24 cellular contexts compared by ENCODE assay signal in the genomic region with DNA sequence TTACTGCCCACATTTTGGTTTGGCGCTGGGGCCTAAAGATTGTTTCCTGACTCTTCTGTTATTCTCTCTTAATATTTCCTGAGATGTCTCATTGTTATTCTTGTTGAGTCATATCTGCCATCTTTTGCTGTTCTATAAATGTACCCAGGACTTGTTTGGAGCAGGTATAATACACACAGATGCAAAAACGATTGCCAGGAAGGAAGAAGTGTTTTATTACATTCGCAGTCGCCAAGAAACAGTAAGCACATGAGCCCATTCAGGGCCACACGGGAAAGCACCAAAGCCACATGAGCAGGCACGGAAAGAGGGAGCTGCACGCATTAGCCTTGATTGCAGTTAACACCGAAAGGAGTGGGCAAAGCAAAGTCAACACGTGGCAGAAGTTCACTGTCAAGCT.
DNase-seq lines count a peak whose midpoint lies in the region; ATAC-seq, FAIRE-seq and TF ChIP-seq lines count a peak whose summit lies in the region.
"Had no signal": no experiment of that assay in that cellular context is flagged by ENCODE, and none has a peak within 500 bp of the region (broad histone marks: within the 10 kb centered on the region; RNA-seq: fewer than 3 reads in every experiment).

No MANE protein-coding gene starts in this region.

- H3K9ac ChIP-seq in OCI-LY3 (ENCODE audit: low read length), result peak overlapping the region; percentile 40
- H3K9ac ChIP-seq: GM23248, neural progenitor cell had no signal

- in situ Hi-C loops in GM13976 (cut with MboI; ENCODE audit: low sequenced_read_pairs, unreplicated experiment), result no loop called here

- no peaks in the 10 kb centered on the region for H3K4me1 Mint-ChIP-seq in endothelial cell (ENCODE audit: unreplicated experiment)
- H3K4me1 Mint-ChIP-seq: activated CD4-positive, alpha-beta T cell treated with anti-CD3 and anti-CD28 coated beads, Interleukin-2, amount 10 ng/mL, durations not matched to agents 24 days and 14 days; activated naive CD4-positive, alpha-beta T cell treated with anti-CD3 and anti-CD28 coated beads, Interleukin-2, amount 10 ng/mL, durations not matched to agents 7 days and 5 days; brain; mesothelial cell of epicardium; neural progenitor cell had no signal

- no peaks in the 10 kb centered on the region for H3K27me3 Mint-ChIP-seq in endothelial cell (ENCODE audit: unreplicated experiment)
- H3K27me3 Mint-ChIP-seq: activated CD4-positive, alpha-beta T cell treated with anti-CD3 and anti-CD28 coated beads, Interleukin-2, amount 10 ng/mL, durations not matched to agents 24 days and 14 days; activated naive CD4-positive, alpha-beta T cell treated with anti-CD3 and anti-CD28 coated beads, Interleukin-2, amount 10 ng/mL, durations not matched to agents 7 days and 5 days; brain had no signal

- H2AFZ ChIP-seq in OCI-LY3 (ENCODE audit: low read depth, low read length) (no peak overlapping the region), osteoblast (ENCODE audit: low read length) (no peak overlapping the region)
- H2AFZ ChIP-seq: GM23248, neural progenitor cell, PC-9 had no signal

- intact Hi-C loops in heart right ventricle (cut with DNase I), result loop anchor here in 1 of 10 donors (10.0 kb wide), 1 partner anchor 215 kb away; no protein-coding TSS in a partner anchor

- DNase-seq in GM13976 (ENCODE audit: low spot score) (peak; percentile 45), osteoblast (ENCODE audit: insufficient read length, low spot score, missing footprints) (peak; percentile 54), heart right ventricle (no peak), small intestine (no peak), endothelial cell (ENCODE audit: low spot score) (no peak)
- DNase-seq: activated CD4-positive, alpha-beta T cell treated with anti-CD3 and anti-CD28 coated beads, Interleukin-2, amount 10 ng/mL, durations not matched to agents 24 days and 14 days; activated naive CD4-positive, alpha-beta T cell treated with anti-CD3 and anti-CD28 coated beads, Interleukin-2, amount 10 ng/mL, durations not matched to agents 7 days and 5 days; Calu3; GDM1; GM23248; hippocampal formation; NCI-H1092; NCI-H2107; NCI-H526 treated with DMSO at 0.1 percent for 48 hours; PC-9; T-helper 9 cell; testis had no signal

- H3K27ac Mint-ChIP-seq in endothelial cell (ENCODE audit: unreplicated experiment), result no peak overlapping the region
- H3K27ac Mint-ChIP-seq: activated CD4-positive, alpha-beta T cell treated with anti-CD3 and anti-CD28 coated beads, Interleukin-2, amount 10 ng/mL, durations not matched to agents 24 days and 14 days; activated naive CD4-positive, alpha-beta T cell treated with anti-CD3 and anti-CD28 coated beads, Interleukin-2, amount 10 ng/mL, durations not matched to agents 7 days and 5 days; brain; mesothelial cell of epicardium; neural progenitor cell had no signal

- no peaks in the 10 kb centered on the region for H3K36me3 Mint-ChIP-seq in endothelial cell (ENCODE audit: low read depth, unreplicated experiment)
- H3K36me3 Mint-ChIP-seq: activated naive CD4-positive, alpha-beta T cell treated with anti-CD3 and anti-CD28 coated beads, Interleukin-2, amount 10 ng/mL, durations not matched to agents 7 days and 5 days; brain; mesothelial cell of epicardium; neural progenitor cell had no signal

- peaks cover 4% of the 10 kb centered on the region; the same call in 1 of the 2 replicates for H3K79me2 ChIP-seq in OCI-LY3 (ENCODE audit: low read length)
- no peaks in the 10 kb centered on the region for H3K79me2 ChIP-seq in osteoblast (ENCODE audit: insufficient read depth, low read length)

- H3K4me2 ChIP-seq in OCI-LY3 (ENCODE audit: low read length) (peak overlapping the region; percentile 49), osteoblast (ENCODE audit: insufficient read depth, low read length) (no peak overlapping the region)
- H3K4me2 ChIP-seq: neural progenitor cell, PC-9 had no signal

- H3K9me3 ChIP-seq in OCI-LY3 (ENCODE audit: insufficient read depth, low read length), result peaks cover 20% of the 10 kb centered on the region; the same call in 1 of the 2 replicates
- H3K9me3 ChIP-seq in osteoblast (ENCODE audit: low read depth, low read length), result no peaks in the 10 kb centered on the region
- peaks cover 0 to 12% (median 0%) of the 10 kb centered on the region in 11 donors for H3K9me3 ChIP-seq in heart right ventricle
- H3K9me3 ChIP-seq in small intestine (ENCODE audit: control insufficient read depth, low read depth), result no peaks in the 10 kb centered on the region
- H3K9me3 ChIP-seq: testis had no signal

- no peak for FAIRE-seq in small intestine (lab: Jason Lieb, UNC)

- ATAC-seq in HG03025 (IDR thresholded peaks at IDR 0.05; ENCODE audit: low FRiP score, unreplicated experiment) (peak; percentile 67), heart right ventricle (no peak)
- ATAC-seq in activated CD4-positive, CD25-positive, alpha-beta regulatory T cell treated with anti-CD3 and anti-CD28 coated beads, Interleukin-2, amount 50 U/mL, for 24 hours, result no peak

- TF ChIP-seq CTCF in GM13976 (IDR thresholded peaks at IDR 0.05; ENCODE audit: borderline replicate concordance, control extremely low read depth, extremely low read depth, insufficient read depth, missing control alignments) (no peak), OCI-LY3 (IDR thresholded peaks at IDR 0.05; ENCODE audit: low read depth, low read length) (peak; percentile 23), osteoblast (IDR thresholded peaks at IDR 0.05; ENCODE audit: extremely low read depth, low read depth, low read length) (no peak), heart right ventricle (IDR thresholded peaks at IDR 0.05) (no peak), endothelial cell (IDR thresholded peaks at IDR 0.05; ENCODE audit: unreplicated experiment) (no peak)

- 71 to 77% methylated on average over 9 of the region's 9 CpGs for WGBS in heart right ventricle, 2 donors
- 81 to 90% (median 85%) methylated on average over 9 of the region's 9 CpGs for WGBS in small intestine, 3 donors

- H3K27me3 ChIP-seq in OCI-LY3 (ENCODE audit: low read depth, low read length) (no peaks in the 10 kb centered on the region), osteoblast (ENCODE audit: insufficient read depth, low read length) (no peaks in the 10 kb centered on the region), heart right ventricle (no peaks in the 10 kb centered on the region), small intestine (ENCODE audit: control insufficient read depth in 2 of 2, insufficient read depth in 2 of 2, low read length in 2 of 2) (no peaks in the 10 kb centered on the region)
- H3K27me3 ChIP-seq: neural progenitor cell, testis had no signal

- no peaks in the 10 kb centered on the region for H4K20me1 ChIP-seq in OCI-LY3 (ENCODE audit: insufficient read depth, low read length)
- H4K20me1 ChIP-seq in osteoblast (ENCODE audit: insufficient read depth, low read length), result no peaks in the 10 kb centered on the region

- H3K4me3 ChIP-seq in OCI-LY3 (ENCODE audit: low read length) (peak overlapping the region; percentile 24; the same call in 1 of the 2 replicates), osteoblast (ENCODE audit: insufficient read depth, low read length) (no peak overlapping the region), heart right ventricle (no peak overlapping the region), small intestine (ENCODE audit: low read depth in 1 of 2, low read length in 2 of 2) (no peak overlapping the region)
- H3K4me3 ChIP-seq: GM23248, neural progenitor cell, PC-9, SK-N-MC, testis had no signal

- H3K9me3 Mint-ChIP-seq in endothelial cell (ENCODE audit: unreplicated experiment), result no peaks in the 10 kb centered on the region

- H3K27ac ChIP-seq in OCI-LY3 (ENCODE audit: low read length), result peak overlapping the region; percentile 87
- H3K27ac ChIP-seq in osteoblast (ENCODE audit: low read depth, low read length), result no peak overlapping the region
- H3K27ac ChIP-seq in heart right ventricle, result no peak overlapping the region
- H3K27ac ChIP-seq in small intestine (ENCODE audit: low read depth in 1 of 2, low read length in 1 of 2), result no peak overlapping the region
- H3K27ac ChIP-seq: GM23248, neural progenitor cell, PC-9, SK-N-MC, testis had no signal

- peaks cover 19% of the 10 kb centered on the region for H3K4me1 ChIP-seq in OCI-LY3 (ENCODE audit: low read length)
- H3K4me1 ChIP-seq in osteoblast (ENCODE audit: insufficient read depth, low read length), result no peaks in the 10 kb centered on the region
- peaks cover 0 to 3% (median 0%) of the 10 kb centered on the region in 9 donors for H3K4me1 ChIP-seq in heart right ventricle
- no peaks in the 10 kb centered on the region for H3K4me1 ChIP-seq in small intestine (ENCODE audit: control insufficient read depth in 2 of 2, insufficient read depth in 1 of 2, low read depth in 1 of 2, low read length in 1 of 2)
- H3K4me1 ChIP-seq: neural progenitor cell, testis had no signal

- H3K4me3 Mint-ChIP-seq in endothelial cell (ENCODE audit: unreplicated experiment), result no peak overlapping the region
- H3K4me3 Mint-ChIP-seq: activated CD4-positive, alpha-beta T cell treated with anti-CD3 and anti-CD28 coated beads, Interleukin-2, amount 10 ng/mL, durations not matched to agents 24 days and 14 days; activated naive CD4-positive, alpha-beta T cell treated with anti-CD3 and anti-CD28 coated beads, Interleukin-2, amount 10 ng/mL, durations not matched to agents 7 days and 5 days; brain; mesothelial cell of epicardium; neural progenitor cell had no signal

- H3K36me3 ChIP-seq in OCI-LY3 (replicated peaks; ENCODE audit: low read depth, low read length), result peaks cover 16% of the 10 kb centered on the region
- H3K36me3 ChIP-seq in osteoblast (ENCODE audit: insufficient read depth, low read length), result no peaks in the 10 kb centered on the region
- no peaks in the 10 kb centered on the region for H3K36me3 ChIP-seq in heart right ventricle
- H3K36me3 ChIP-seq in small intestine (ENCODE audit: control insufficient read depth in 2 of 2, insufficient read depth in 2 of 2, low read length in 2 of 2), result no peaks in the 10 kb centered on the region
- H3K36me3 ChIP-seq: neural progenitor cell had no signal

Comparison
In these comparisons a context has a peak if more than half of its experiments do, and no peak if none do; other contexts are left out.
1. DNase-seq: peak in GM13976 (single experiment) and osteoblast (single experiment); none in heart right ventricle (0 of 2), small intestine (single experiment) and endothelial cell (single experiment).